ENCODE assay signal across 8 cellular contexts in the genomic region with DNA sequence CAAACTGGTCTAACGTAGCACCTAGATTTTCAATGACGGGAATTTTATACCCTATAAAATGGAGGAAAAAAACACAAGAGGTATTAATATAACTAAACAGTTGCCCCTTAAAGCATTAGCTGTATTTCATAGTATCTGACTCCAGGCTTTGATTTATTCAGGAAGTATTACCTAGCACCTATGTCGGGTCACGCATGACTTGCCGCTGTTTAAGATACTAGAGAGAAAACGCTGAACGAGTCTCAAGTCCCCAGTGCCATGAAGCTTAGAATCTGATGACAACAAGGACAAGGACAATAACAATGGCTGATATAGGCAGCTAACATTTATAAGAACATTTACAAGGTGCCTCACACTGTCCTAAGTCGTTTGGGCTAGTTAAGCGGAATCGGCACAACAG. TPM values are rescaled to one million over a fixed set of nuclear protein-coding genes. Genes with fewer than 3 reads are reported as not detected.
A peak's percentile ranks its signal among the peaks of the same experiment; 100 is the strongest.
DNase-seq lines count a peak whose midpoint lies in the region; ATAC-seq and TF ChIP-seq lines count a peak whose summit lies in the region.

No MANE protein-coding gene starts in this region.

- H3K4me1 ChIP-seq in heart left ventricle (peaks cover 4 to 41% (median 27%) of the 10 kb centered on the region in 12 donors), iPS-20b (ENCODE audit: insufficient read depth, low read length) (peaks cover 5% of the 10 kb centered on the region), thoracic aorta (ENCODE audit: control insufficient read depth in 1 of 2, low read depth in 2 of 2) (peaks cover 15 to 24% of the 10 kb centered on the region in 2 donors)

- CTCF ChIA-PET in activated CD4-positive, alpha-beta memory T cell treated with anti-CD3 and anti-CD28 coated beads, Interleukin-2, amount 10 ng/mL, durations not matched to agents 7 days and 5 days (lab: Charles Lee), result interaction anchor here (0.8 to 4.7 kb wide), 8 partner anchors 8 to 362 kb away, joined by 4 to 48 read pairs (median 6); no protein-coding TSS in a partner anchor

- peak overlapping the region; percentile 87 for H3K4me3 Mint-ChIP-seq in activated CD4-positive, alpha-beta memory T cell treated with anti-CD3 and anti-CD28 coated beads, Interleukin-2, amount 10 ng/mL, durations not matched to agents 7 days and 5 days

- no peaks in the 10 kb centered on the region for H3K9me3 Mint-ChIP-seq in activated CD4-positive, alpha-beta memory T cell treated with anti-CD3 and anti-CD28 coated beads, Interleukin-2, amount 10 ng/mL, durations not matched to agents 7 days and 5 days

- H3K27ac Mint-ChIP-seq in activated CD4-positive, alpha-beta memory T cell treated with anti-CD3 and anti-CD28 coated beads, Interleukin-2, amount 10 ng/mL, durations not matched to agents 7 days and 5 days, result peak overlapping the region; percentile 92

- H3K4me3 ChIP-seq in heart left ventricle (peak overlapping the region in 9 of 12 donors; percentile 75 to 99 (median 93)), iPS-20b (ENCODE audit: low read length) (peak overlapping the region; percentile 93), thoracic aorta (peak overlapping the region; percentile 92)

- H3K9me3 ChIP-seq in heart left ventricle (no peaks in the 10 kb centered on the region), iPS-20b (ENCODE audit: insufficient read depth, low read depth, low read length) (no peaks in the 10 kb centered on the region), thoracic aorta (no peaks in the 10 kb centered on the region)

- H3K9ac ChIP-seq in iPS-20b (ENCODE audit: low read depth, low read length), result peak overlapping the region; percentile 89; the same call in 1 of the 2 replicates

- H3K36me3 Mint-ChIP-seq in activated CD4-positive, alpha-beta memory T cell treated with anti-CD3 and anti-CD28 coated beads, Interleukin-2, amount 10 ng/mL, durations not matched to agents 7 days and 5 days (ENCODE audit: low read depth), result peaks cover 46% of the 10 kb centered on the region

- H3K36me3 ChIP-seq in heart left ventricle (peaks cover 0 to 46% (median 39%) of the 10 kb centered on the region in 9 donors), iPS-20b (ENCODE audit: insufficient read depth, low read depth, low read length) (peaks cover 38% of the 10 kb centered on the region), thoracic aorta (no peaks in the 10 kb centered on the region)

- POLR2A ChIA-PET in activated CD4-positive, alpha-beta memory T cell treated with anti-CD3 and anti-CD28 coated beads, Interleukin-2, amount 10 ng/mL, durations not matched to agents 7 days and 5 days (lab: Charles Lee), result interaction anchor here (0.8 to 4.5 kb wide), 16 partner anchors 9 to 691 kb away, joined by 3 to 54 read pairs (median 10); a partner anchor contains a TSS

- H3K4me1 Mint-ChIP-seq in activated CD4-positive, alpha-beta memory T cell treated with anti-CD3 and anti-CD28 coated beads, Interleukin-2, amount 10 ng/mL, durations not matched to agents 7 days and 5 days, result peaks cover 51% of the 10 kb centered on the region

- H3K27me3 ChIP-seq in heart left ventricle (no peaks in the 10 kb centered on the region), iPS-20b (ENCODE audit: insufficient read depth, low read length) (no peaks in the 10 kb centered on the region), thoracic aorta (replicated peaks; ENCODE audit: insufficient read depth) (no peaks in the 10 kb centered on the region)

- no peak for TF ChIP-seq CTCF in heart left ventricle (IDR thresholded peaks at IDR 0.05)
- no peak for TF ChIP-seq CTCF in thoracic aorta (IDR thresholded peaks at IDR 0.05)

- H3K27me3 Mint-ChIP-seq in activated CD4-positive, alpha-beta memory T cell treated with anti-CD3 and anti-CD28 coated beads, Interleukin-2, amount 10 ng/mL, durations not matched to agents 7 days and 5 days, result no peaks in the 10 kb centered on the region

- no peak for TF ChIP-seq POLR2A in heart left ventricle (IDR thresholded peaks at IDR 0.05)

- DNase-seq in heart left ventricle (no peak), Right ventricle myocardium superior (no peak), thoracic aorta (ENCODE audit: low spot score) (no peak), AG20443 (ENCODE audit: low spot score) (no peak), NCI-H82 treated with DMSO at 0.1 percent for 48 hours (lab: John Stamatoyannopoulos, UW; ENCODE audit: unreplicated experiment) (no peak), medulla oblongata (ENCODE audit: extremely low spot score) (no peak)
- no peak for DNase-seq in activated CD4-positive, alpha-beta memory T cell treated with anti-CD3 and anti-CD28 coated beads, Interleukin-2, amount 10 ng/mL, durations not matched to agents 7 days and 5 days

- ATAC-seq in heart left ventricle (no peak), Right ventricle myocardium superior (ENCODE audit: poor library complexity) (no peak), thoracic aorta (ENCODE audit: insufficient number of reproducible peaks, low FRiP score, low read depth) (no peak)

- peak overlapping the region in 2 of 12 donors; percentile 96 to 97 for H3K27ac ChIP-seq in heart left ventricle
- H3K27ac ChIP-seq in iPS-20b (ENCODE audit: low read length), result no peak overlapping the region
- no peak overlapping the region for H3K27ac ChIP-seq in thoracic aorta

- WGBS in heart left ventricle, 4 donors, result 77 to 80% (median 78%) methylated on average over 10 of the region's 10 CpGs

- intact Hi-C loops in heart left ventricle (cut with DNase I), result loop anchor here in 1 of 10 donors (10.0 kb wide), 1 partner anchor 432 kb away; a partner anchor contains a TSS
- intact Hi-C loops in Right ventricle myocardium superior (cut with DNase I), result no loop called here

RNA-seq across cellular contexts. Expression of a gene that starts 1.9 kb away (rescaled TPM):
- 10 to 100 TPM; 17.6 to 44.3 (median 28.6) TPM for total RNA-seq in heart left ventricle
- polyA plus RNA-seq in heart left ventricle, result 10 to 100 TPM; 30.2 to 57.8 TPM
- 27.9 TPM for total RNA-seq in Right ventricle myocardium superior
- 100 to 1,000 TPM; 107 to 113 TPM for total RNA-seq in activated CD4-positive, alpha-beta memory T cell treated with anti-CD3 and anti-CD28 coated beads, Interleukin-2, amount 10 ng/mL, durations not matched to agents 7 days and 5 days
- total RNA-seq in thoracic aorta, result 10 to 100 TPM; 31.0 to 60.0 TPM

RNA-seq across cellular contexts. Expression of a gene that starts 15.8 kb away (rescaled TPM):
- total RNA-seq in heart left ventricle, result 10 to 100 TPM; 38.7 to 72.4 (median 47.5) TPM
- polyA plus RNA-seq in heart left ventricle, result 100 to 1,000 TPM in 1 of 2 donors, 10 to 100 TPM in 1; 52.5 to 209 TPM
- total RNA-seq in Right ventricle myocardium superior, result 41.1 TPM
- 10 to 100 TPM; 43.0 to 45.7 TPM for total RNA-seq in activated CD4-positive, alpha-beta memory T cell treated with anti-CD3 and anti-CD28 coated beads, Interleukin-2, amount 10 ng/mL, durations not matched to agents 7 days and 5 days
- total RNA-seq in thoracic aorta, result 10 to 100 TPM; 84.6 to 92.6 TPM

RNA-seq across cellular contexts. Expression of a gene that starts 41.3 kb away (rescaled TPM):
- total RNA-seq in heart left ventricle (10 to 100 TPM in 7 of 9 donors, 1 to 10 TPM in 2; 8.7 to 41.3 (median 11.1) TPM), Right ventricle myocardium superior (12.7 TPM), thoracic aorta (100 to 1,000 TPM in 1 of 2 donors, 10 to 100 TPM in 1; 35.7 to 153 TPM)
- polyA plus RNA-seq in heart left ventricle, result 1 to 10 TPM; 5.6 to 8.7 TPM
- total RNA-seq in activated CD4-positive, alpha-beta memory T cell treated with anti-CD3 and anti-CD28 coated beads, Interleukin-2, amount 10 ng/mL, durations not matched to agents 7 days and 5 days, result 10 to 100 TPM; 61.7 to 62.0 TPM
